ENCODE assay signal across 8 cellular contexts in genomic region chr18:3062798-3063563, GRCh38. TPM values are rescaled to one million over a fixed set of nuclear protein-coding genes. Genes with fewer than 3 reads are reported as not detected.
DNase-seq lines count a peak whose midpoint lies in the region; ATAC-seq and TF ChIP-seq lines count a peak whose summit lies in the region.

No MANE protein-coding gene starts in this region.

- peak; percentile 66 for TF ChIP-seq CTCF in glutamatergic neuron (IDR thresholded peaks at IDR 0.05; ENCODE audit: partially characterized antibody, unreplicated experiment)
- peak; percentile 40 to 70 (median 67) for TF ChIP-seq CTCF in vagina (IDR thresholded peaks at IDR 0.05)

- no peak overlapping the region for H3K27ac Mint-ChIP-seq in glutamatergic neuron (ENCODE audit: unreplicated experiment)

- no peaks in the 10 kb centered on the region for H3K9me3 Mint-ChIP-seq in glutamatergic neuron (ENCODE audit: unreplicated experiment)

- H3K9me3 ChIP-seq in vagina, result no peaks in the 10 kb centered on the region

- no peaks in the 10 kb centered on the region for H3K4me1 ChIP-seq in vagina

- H3K4me3 Mint-ChIP-seq in glutamatergic neuron (ENCODE audit: unreplicated experiment), result no peak overlapping the region

- intact Hi-C loops in posterior cingulate gyrus (cut with DNase I) (loop anchor here (2.0 to 10.0 kb wide), 4 partner anchors 50 to 184 kb away; partner anchors contain the start of genes LPIN2 and MYL12A), vagina (cut with DNase I) (loop anchor here (5.0 to 10.0 kb wide), 2 partner anchors 48 to 131 kb away; partner anchors contain the start of gene LPIN2)

- H3K4me1 Mint-ChIP-seq in glutamatergic neuron (ENCODE audit: low read depth, unreplicated experiment), result peaks cover 5% of the 10 kb centered on the region

- DNase-seq in DMS53 (lab: John Stamatoyannopoulos, UW), result peak; percentile 82
- DNase-seq in RPMI7951 (ENCODE audit: low read depth), result peak; percentile 22
- DNase-seq in activated T-helper 9 cell treated with anti-CD3 and anti-CD28 coated beads, Interleukin-2, amount 50 U/mL, for 16 hours (ENCODE audit: low read depth), result peak; percentile 40
- peak; percentile 78 for DNase-seq in glutamatergic neuron
- DNase-seq in posterior cingulate gyrus, result peak; percentile 31 to 94 (median 73)
- no peak for DNase-seq in vagina (ENCODE audit: extremely low spot score in 2 of 2)
- DNase-seq in mesenteric fat pad (ENCODE audit: low spot score), result no peak

- no peak overlapping the region for H3K27ac ChIP-seq in vagina

- H3K4me3 ChIP-seq in vagina, result no peak overlapping the region

- H3K27me3 ChIP-seq in vagina, result no peaks in the 10 kb centered on the region

- H3K36me3 ChIP-seq in vagina, result no peaks in the 10 kb centered on the region

- ATAC-seq in HG02642 (IDR thresholded peaks at IDR 0.05; ENCODE audit: poor library complexity, unreplicated experiment), result peak; percentile 58

- H3K36me3 Mint-ChIP-seq in glutamatergic neuron (ENCODE audit: unreplicated experiment), result no peaks in the 10 kb centered on the region

- no peak for TF ChIP-seq POLR2A in vagina (IDR thresholded peaks at IDR 0.05)

- peaks cover 4% of the 10 kb centered on the region for H3K27me3 Mint-ChIP-seq in glutamatergic neuron (ENCODE audit: unreplicated experiment)

RNA-seq across cellular contexts. Expression of gene LPIN2, which starts 50.0 kb away (rescaled TPM):
- 10.8 and 11.4 TPM in 2 replicates for total RNA-seq in RPMI7951 (2014; rRNA removed; shearing (Covaris generic))
- 7.6 TPM for total RNA-seq in glutamatergic neuron (ENCODE audit: unreplicated experiment)
- total RNA-seq in vagina, result 19.4 TPM
- 29.0 TPM for total RNA-seq in mesenteric fat pad

Comparison
In these comparisons a context has a peak if more than half of its experiments do, and no peak if none do; other contexts are left out.
1. DNase-seq: peak in DMS53 (single experiment), RPMI7951 (single experiment), activated T-helper 9 cell treated with anti-CD3 and anti-CD28 coated beads, Interleukin-2, amount 50 U/mL, for 16 hours (single experiment), glutamatergic neuron (single experiment) and posterior cingulate gyrus (10 of 10); none in vagina (0 of 2) and mesenteric fat pad (single experiment).